1 cellular context compared by ENCODE assay signal in genomic region chr1:1758692-1759455, GRCh38.
TF ChIP-seq lines count a peak whose summit lies in the region.

No MANE protein-coding gene starts in this region.

TF ChIP-seq in K562, 482 proteins besides CTCF, POLR2A, EP300 and RAD21 (continued from another document and continues in another):
- no peak for TF ChIP-seq THAP7 (CRISPR knock-in tag; IDR thresholded peaks at IDR 0.05)
- TF ChIP-seq NRF1 (conservative IDR thresholded peaks at IDR 0.05 in 1 of 2, IDR thresholded peaks at IDR 0.05 in 1 of 2), result peak; percentile 73 to 79
- no peak for TF ChIP-seq GATA2 (CRISPR knock-in tag; IDR thresholded peaks at IDR 0.05)
- TF ChIP-seq TEAD1 (CRISPR knock-in tag; IDR thresholded peaks at IDR 0.05), result no peak
- peak; percentile 82; the same call in 1 of the 2 replicates for TF ChIP-seq RAD51 (IDR thresholded peaks at IDR 0.05; ENCODE audit: borderline replicate concordance, low read depth)
- peak; percentile 72 for TF ChIP-seq SAP30 (IDR thresholded peaks at IDR 0.05; ENCODE audit: borderline replicate concordance, insufficient read depth, low read depth, low read length, poor library complexity, severe bottlenecking)
- TF ChIP-seq HDAC6 (IDR thresholded peaks at IDR 0.05; ENCODE audit: low read depth, low read length), result no peak
- 0 out of 2 replicates have a peak, but pooled peaks have one; percentile 35 for TF ChIP-seq ZNF766 (CRISPR knock-in tag; conservative IDR thresholded peaks at IDR 0.05)
- TF ChIP-seq JUND (IDR thresholded peaks at IDR 0.05; ENCODE audit: borderline replicate concordance, low read depth, low read length), result peak; percentile 73
- peak; percentile 78; the same call in 2 of the 3 replicates for TF ChIP-seq JUND (tag; IDR thresholded peaks at IDR 0.05; ENCODE audit: borderline replicate concordance, low read depth, low read length)
- no peak for TF ChIP-seq TAF7 (tag; IDR thresholded peaks at IDR 0.05)
- no peak for TF ChIP-seq ZNF124 (CRISPR knock-in tag; IDR thresholded peaks at IDR 0.05)
- no peak for TF ChIP-seq BCLAF1 (IDR thresholded peaks at IDR 0.05; ENCODE audit: borderline replicate concordance in 1 of 2, control insufficient read depth in 1 of 2, low read depth in 2 of 2, low read length in 1 of 2)
- no peak for TF ChIP-seq ZNF655 (CRISPR knock-in tag; IDR thresholded peaks at IDR 0.05)
- no peak for TF ChIP-seq SRSF9 (IDR thresholded peaks at IDR 0.05; ENCODE audit: borderline replicate concordance, low read depth, low read length)
- TF ChIP-seq ZNF75A (CRISPR knock-in tag; IDR thresholded peaks at IDR 0.05), result no peak
- no peak for TF ChIP-seq CTCFL (IDR thresholded peaks at IDR 0.05; ENCODE audit: borderline replicate concordance, insufficient read depth, low read depth, low read length, poor library complexity, severe bottlenecking)
- no peak for TF ChIP-seq ZNF561 (CRISPR knock-in tag; conservative IDR thresholded peaks at IDR 0.05)
- peak; percentile 31 for TF ChIP-seq POLR2B (IDR thresholded peaks at IDR 0.05; ENCODE audit: low read depth, partially characterized antibody)
- 0 out of 2 replicates have a peak, but pooled peaks have one; percentile 7 for TF ChIP-seq BCOR (IDR thresholded peaks at IDR 0.05)
- TF ChIP-seq ESRRA (IDR thresholded peaks at IDR 0.05; ENCODE audit: borderline replicate concordance, low read depth), result peak; percentile 79; the same call in 1 of the 2 replicates
- TF ChIP-seq ZFP30 (CRISPR knock-in tag; IDR thresholded peaks at IDR 0.05; ENCODE audit: borderline replicate concordance), result no peak
- no peak for TF ChIP-seq ZNF589 (CRISPR knock-in tag; IDR thresholded peaks at IDR 0.05; ENCODE audit: low read depth)
- 0 out of 2 replicates have a peak, but pooled peaks have one; percentile 29 for TF ChIP-seq KLF16 (IDR thresholded peaks at IDR 0.05)
- TF ChIP-seq VEZF1 (CRISPR knock-in tag; IDR thresholded peaks at IDR 0.05), result peak; percentile 91
- no peak for TF ChIP-seq LARP7 (IDR thresholded peaks at IDR 0.05)
- TF ChIP-seq ZNF354B (CRISPR knock-in tag; IDR thresholded peaks at IDR 0.05), result no peak
- no peak for TF ChIP-seq ZNF347 (CRISPR knock-in tag; IDR thresholded peaks at IDR 0.05; ENCODE audit: low read depth)
- TF ChIP-seq ETV5 (CRISPR knock-in tag; IDR thresholded peaks at IDR 0.05; ENCODE audit: low read depth), result no peak
- TF ChIP-seq ZNF175 (CRISPR knock-in tag; IDR thresholded peaks at IDR 0.05; ENCODE audit: low read depth), result no peak
- peak; percentile 74 for TF ChIP-seq ZNF668 (CRISPR knock-in tag; IDR thresholded peaks at IDR 0.05)
- TF ChIP-seq PPARD (CRISPR knock-in tag; IDR thresholded peaks at IDR 0.05), result no peak
- peak; percentile 86; the same call in 1 of the 2 replicates for TF ChIP-seq RB1 (IDR thresholded peaks at IDR 0.05; ENCODE audit: low read depth)
- peak; percentile 37 to 81; a peak in 1 of 4 replicates for TF ChIP-seq UBTF (IDR thresholded peaks at IDR 0.05; ENCODE audit: borderline replicate concordance in 1 of 2, low read depth in 2 of 2, low read length in 2 of 2)
- TF ChIP-seq HLTF (IDR thresholded peaks at IDR 0.05), result no peak
- TF ChIP-seq STAT5A (IDR thresholded peaks at IDR 0.05; ENCODE audit: borderline replicate concordance, low read length), result no peak
- no peak for TF ChIP-seq ZNF551 (CRISPR knock-in tag; IDR thresholded peaks at IDR 0.05)
- no peak for TF ChIP-seq RNF219 (CRISPR knock-in tag; IDR thresholded peaks at IDR 0.05)
- TF ChIP-seq CREB3L1 (IDR thresholded peaks at IDR 0.05; ENCODE audit: borderline replicate concordance, low read depth), result no peak
- TF ChIP-seq ZNF77 (CRISPR knock-in tag; IDR thresholded peaks at IDR 0.05), result no peak
- no peak; the same call in 1 of the 2 replicates for TF ChIP-seq ZNF644 (tag; IDR thresholded peaks at IDR 0.05; ENCODE audit: low read depth)
- no peak; the same call in 1 of the 2 replicates for TF ChIP-seq NR2C1 (IDR thresholded peaks at IDR 0.05)
- TF ChIP-seq NR2C1 (tag; IDR thresholded peaks at IDR 0.05), result 0 out of 2 replicates have a peak, but pooled peaks have one; percentile 8
- no peak for TF ChIP-seq FOXK1 (CRISPR knock-in tag; IDR thresholded peaks at IDR 0.05; ENCODE audit: borderline replicate concordance)
- no peak for TF ChIP-seq ZNF140 (CRISPR knock-in tag; IDR thresholded peaks at IDR 0.05)
- peak; percentile 40 for TF ChIP-seq NUFIP1 (IDR thresholded peaks at IDR 0.05; ENCODE audit: partially characterized antibody)
- TF ChIP-seq L3MBTL2 (IDR thresholded peaks at IDR 0.05), result peak; percentile 90
- TF ChIP-seq TBL1XR1 (IDR thresholded peaks at IDR 0.05; ENCODE audit: low read length in 2 of 2), result peak in 1 of 2 experiments; percentile 58; a peak in 1 of 4 replicates
- TF ChIP-seq PTTG1 (tag; IDR thresholded peaks at IDR 0.05; ENCODE audit: low read depth), result no peak
- peak; percentile 73; the same call in 1 of the 2 replicates for TF ChIP-seq USF1 (CRISPR knock-in tag; IDR thresholded peaks at IDR 0.05)
- no peak for TF ChIP-seq PCBP2 (IDR thresholded peaks at IDR 0.05; ENCODE audit: low read depth, low read length, poor library complexity, severe bottlenecking)
- TF ChIP-seq SREBF1 (IDR thresholded peaks at IDR 0.05; ENCODE audit: borderline replicate concordance, low read depth, low read length), result no peak
- no peak for TF ChIP-seq MTA2 (IDR thresholded peaks at IDR 0.05; ENCODE audit: low read depth)
